In the genomic region with DNA sequence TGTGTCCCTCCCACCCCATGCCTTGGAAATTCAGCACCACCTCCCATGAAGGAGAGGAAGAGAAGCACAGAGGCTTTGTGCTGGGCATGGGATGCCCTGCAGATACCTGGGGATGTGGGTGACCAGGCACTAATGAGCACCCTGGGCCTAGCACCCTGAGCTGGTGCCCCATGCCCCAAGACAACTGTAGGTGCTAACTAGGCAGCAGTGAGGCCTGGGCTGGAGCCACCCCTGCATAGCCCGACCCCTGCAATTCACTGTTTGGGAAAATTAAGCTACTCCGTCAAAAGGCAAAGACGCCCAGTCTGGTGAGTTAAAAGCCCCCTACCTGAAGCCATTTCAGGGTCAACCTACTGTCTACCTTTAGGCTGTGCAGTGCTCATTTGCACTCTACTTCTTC, we compare ENCODE assay signal across 1 cellular context.
TF ChIP-seq lines count a peak whose summit lies in the region.

No MANE protein-coding gene starts in this region.

TF ChIP-seq in IMR-90, 13 proteins besides CTCF, POLR2A, EP300 and RAD21:
- TF ChIP-seq MAZ (IDR thresholded peaks at IDR 0.05; ENCODE audit: borderline replicate concordance, low read depth, low read length) (no peak), RFX5 (IDR thresholded peaks at IDR 0.05; ENCODE audit: low read depth, low read length) (no peak), SMC3 (IDR thresholded peaks at IDR 0.05; ENCODE audit: low read depth, low read length) (no peak), NFE2L2 (IDR thresholded peaks at IDR 0.05; ENCODE audit: low read depth, low read length) (no peak), CEBPB (IDR thresholded peaks at IDR 0.05; ENCODE audit: low read depth, low read length) (no peak), BHLHE40 (IDR thresholded peaks at IDR 0.05; ENCODE audit: low read depth, low read length) (no peak), RCOR1 (IDR thresholded peaks at IDR 0.05; ENCODE audit: insufficient replicate concordance, low read length) (no peak), MAFK (IDR thresholded peaks at IDR 0.05; ENCODE audit: low read depth, low read length) (no peak), FOS (IDR thresholded peaks at IDR 0.05; ENCODE audit: low read depth, low read length) (no peak), CHD1 (IDR thresholded peaks at IDR 0.05; ENCODE audit: low read depth, low read length) (no peak), MXI1 (IDR thresholded peaks at IDR 0.05; ENCODE audit: borderline replicate concordance, low read depth, low read length) (no peak)
- TF ChIP-seq, protein P1, sequence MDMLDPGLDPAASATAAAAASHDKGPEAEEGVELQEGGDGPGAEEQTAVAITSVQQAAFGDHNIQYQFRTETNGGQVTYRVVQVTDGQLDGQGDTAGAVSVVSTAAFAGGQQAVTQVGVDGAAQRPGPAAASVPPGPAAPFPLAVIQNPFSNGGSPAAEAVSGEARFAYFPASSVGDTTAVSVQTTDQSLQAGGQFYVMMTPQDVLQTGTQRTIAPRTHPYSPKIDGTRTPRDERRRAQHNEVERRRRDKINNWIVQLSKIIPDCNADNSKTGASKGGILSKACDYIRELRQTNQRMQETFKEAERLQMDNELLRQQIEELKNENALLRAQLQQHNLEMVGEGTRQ (IDR thresholded peaks at IDR 0.05; ENCODE audit: low read depth, low read length) = no peak
- TF ChIP-seq, protein P2, sequence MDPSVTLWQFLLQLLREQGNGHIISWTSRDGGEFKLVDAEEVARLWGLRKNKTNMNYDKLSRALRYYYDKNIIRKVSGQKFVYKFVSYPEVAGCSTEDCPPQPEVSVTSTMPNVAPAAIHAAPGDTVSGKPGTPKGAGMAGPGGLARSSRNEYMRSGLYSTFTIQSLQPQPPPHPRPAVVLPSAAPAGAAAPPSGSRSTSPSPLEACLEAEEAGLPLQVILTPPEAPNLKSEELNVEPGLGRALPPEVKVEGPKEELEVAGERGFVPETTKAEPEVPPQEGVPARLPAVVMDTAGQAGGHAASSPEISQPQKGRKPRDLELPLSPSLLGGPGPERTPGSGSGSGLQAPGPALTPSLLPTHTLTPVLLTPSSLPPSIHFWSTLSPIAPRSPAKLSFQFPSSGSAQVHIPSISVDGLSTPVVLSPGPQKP (IDR thresholded peaks at IDR 0.05; ENCODE audit: borderline replicate concordance, low read depth, low read length) = no peak
